14 cellular contexts compared by ENCODE assay signal in genomic region chr12:131368073-131369071, GRCh38.
"Had no signal": no experiment of that assay in that cellular context is flagged by ENCODE, and none has a peak within 500 bp of the region (broad histone marks: within the 10 kb centered on the region; RNA-seq: fewer than 3 reads in every experiment).

No MANE protein-coding gene starts in this region.

- H3K9me3 Mint-ChIP-seq: activated CD4-positive, alpha-beta memory T cell treated with anti-CD3 and anti-CD28 coated beads, Interleukin-2, amount 10 ng/mL, durations not matched to agents 7 days and 5 days; activated naive CD8-positive, alpha-beta T cell treated with anti-CD3 and anti-CD28 coated beads, Interleukin-2, amount 50 U/mL, for 24 hours; stimulated activated naive B cell treated with anti-CD40 and anti-IgM and Interleukin-4, amounts not matched to agents 10 μg/mL and 1 μg/mL and 100 μg/mL, for 72 hours had no signal

- ATAC-seq: activated naive CD8-positive, alpha-beta T cell treated with anti-CD3 and anti-CD28 coated beads, Interleukin-2, amount 50 U/mL, for 24 hours; mucosa of descending colon; stimulated activated naive B cell treated with anti-CD40 and anti-IgM and Interleukin-4, amounts not matched to agents 10 μg/mL and 1 μg/mL and 100 μg/mL, for 72 hours had no signal

- H3K4me1 Mint-ChIP-seq: activated CD4-positive, alpha-beta memory T cell treated with anti-CD3 and anti-CD28 coated beads, Interleukin-2, amount 10 ng/mL, durations not matched to agents 7 days and 5 days; activated naive CD8-positive, alpha-beta T cell treated with anti-CD3 and anti-CD28 coated beads, Interleukin-2, amount 50 U/mL, for 24 hours; nephron; stimulated activated naive B cell treated with anti-CD40 and anti-IgM and Interleukin-4, amounts not matched to agents 10 μg/mL and 1 μg/mL and 100 μg/mL, for 72 hours had no signal

- DNase-seq: activated CD4-positive, alpha-beta memory T cell treated with anti-CD3 and anti-CD28 coated beads, Interleukin-2, amount 10 ng/mL, durations not matched to agents 7 days and 5 days; activated naive CD4-positive, alpha-beta T cell treated with Interleukin-2 at 50 U/mL for 16 hours; activated naive CD8-positive, alpha-beta T cell treated with anti-CD3 and anti-CD28 coated beads, Interleukin-2, amount 50 U/mL, for 24 hours; effector CD8-positive, alpha-beta T cell; retina; SIG-M5; small intestine; stimulated activated naive B cell treated with anti-CD40 and anti-IgM and Interleukin-4, amounts not matched to agents 10 μg/mL and 1 μg/mL and 100 μg/mL, for 72 hours; SW 1271 had no signal

- H3K9me3 ChIP-seq: mucosa of descending colon had no signal

- H3K27me3 Mint-ChIP-seq: activated CD4-positive, alpha-beta memory T cell treated with anti-CD3 and anti-CD28 coated beads, Interleukin-2, amount 10 ng/mL, durations not matched to agents 7 days and 5 days had no signal

- H3K4me3 ChIP-seq: coronary artery, mucosa of descending colon had no signal

- H3K36me3 Mint-ChIP-seq: stimulated activated naive B cell treated with anti-CD40 and anti-IgM and Interleukin-4, amounts not matched to agents 10 μg/mL and 1 μg/mL and 100 μg/mL, for 72 hours had no signal

- H3K4me3 Mint-ChIP-seq: activated CD4-positive, alpha-beta memory T cell treated with anti-CD3 and anti-CD28 coated beads, Interleukin-2, amount 10 ng/mL, durations not matched to agents 7 days and 5 days; activated naive CD8-positive, alpha-beta T cell treated with anti-CD3 and anti-CD28 coated beads, Interleukin-2, amount 50 U/mL, for 24 hours; nephron; stimulated activated naive B cell treated with anti-CD40 and anti-IgM and Interleukin-4, amounts not matched to agents 10 μg/mL and 1 μg/mL and 100 μg/mL, for 72 hours had no signal

- H3K4me1 ChIP-seq: parathyroid adenoma had no signal

- H3K27ac Mint-ChIP-seq: activated CD4-positive, alpha-beta memory T cell treated with anti-CD3 and anti-CD28 coated beads, Interleukin-2, amount 10 ng/mL, durations not matched to agents 7 days and 5 days; activated naive CD8-positive, alpha-beta T cell treated with anti-CD3 and anti-CD28 coated beads, Interleukin-2, amount 50 U/mL, for 24 hours; nephron; stimulated activated naive B cell treated with anti-CD40 and anti-IgM and Interleukin-4, amounts not matched to agents 10 μg/mL and 1 μg/mL and 100 μg/mL, for 72 hours had no signal

- H2AFZ ChIP-seq: parathyroid adenoma had no signal

- H3K27ac ChIP-seq: coronary artery, epithelial cell of prostate, parathyroid adenoma had no signal

- H3K9ac ChIP-seq: parathyroid adenoma had no signal
